Comparison of ENCODE assay signal across 8 cellular contexts in the genomic region with DNA sequence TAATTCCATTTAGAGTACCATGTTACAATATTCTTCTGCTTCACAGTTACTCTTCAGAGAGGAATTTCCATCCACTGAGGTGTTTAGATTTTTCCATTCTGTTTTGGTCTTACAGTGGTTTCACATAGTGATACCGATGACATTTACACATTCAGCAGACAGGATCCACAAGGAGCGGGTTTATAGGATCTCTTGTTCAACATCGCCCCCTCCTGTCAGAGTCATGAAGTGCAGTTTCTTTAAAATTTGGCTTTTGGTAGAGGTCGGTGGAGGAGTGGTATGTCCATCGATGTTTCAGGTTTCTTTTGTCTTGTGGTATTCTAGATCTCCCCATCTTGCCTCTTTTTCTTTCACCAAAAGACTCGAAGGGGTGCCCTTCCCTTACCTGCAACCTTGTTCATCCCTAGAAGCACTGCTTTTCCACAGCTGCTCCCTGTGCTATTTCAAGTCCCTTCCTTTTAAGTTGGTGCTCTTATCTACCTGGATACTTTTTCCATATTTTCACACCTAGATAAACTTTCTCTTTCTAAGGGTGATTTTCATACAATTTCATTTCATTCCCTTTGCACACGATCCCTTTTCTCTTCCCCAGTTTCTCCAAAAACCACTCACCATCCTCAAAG.
DNase-seq lines count a peak whose midpoint lies in the region; ATAC-seq and TF ChIP-seq lines count a peak whose summit lies in the region.

No MANE protein-coding gene starts in this region.

- peaks cover 3% of the 10 kb centered on the region for H3K4me1 ChIP-seq in left ventricle myocardium inferior

- DNase-seq in DMS153 (lab: John Stamatoyannopoulos, UW) (peak; percentile 30), HS-5 (ENCODE audit: low read depth) (peak; percentile 53), NOMO-1 treated with dmso at 0.1 percent for 144 hours (lab: John Stamatoyannopoulos, UW; ENCODE audit: unreplicated experiment) (peak; percentile 6), amniotic epithelial cell (ENCODE audit: low read depth) (peak; percentile 75), left ventricle myocardium inferior (no peak), putamen (ENCODE audit: low spot score) (peak; percentile 78)
- no peak for DNase-seq in activated effector memory CD4-positive, alpha-beta T cell treated with Interleukin-2 at 50 U/mL for 16 hours

- ATAC-seq in HG02588 (IDR thresholded peaks at IDR 0.05; ENCODE audit: unreplicated experiment): no peak

- TF ChIP-seq CTCF in left ventricle myocardium inferior (IDR thresholded peaks at IDR 0.05; ENCODE audit: borderline replicate concordance): peak; percentile 87

- intact Hi-C loops in left ventricle myocardium inferior (cut with micrococcal nuclease): loop anchor here (5.0 kb wide), 1 partner anchor 554 kb away; no protein-coding TSS in a partner anchor

- no peaks in the 10 kb centered on the region for H3K27me3 ChIP-seq in left ventricle myocardium inferior (ENCODE audit: low read depth)

- peaks cover 4% of the 10 kb centered on the region for H3K9me3 ChIP-seq in left ventricle myocardium inferior (replicated peaks)

- peaks cover 34% of the 10 kb centered on the region for H3K36me3 ChIP-seq in left ventricle myocardium inferior

- H3K27ac ChIP-seq in left ventricle myocardium inferior (replicated peaks): no peak overlapping the region

- no peak overlapping the region for H3K4me3 ChIP-seq in left ventricle myocardium inferior

Comparison
In these comparisons a context has a peak if more than half of its experiments do, and no peak if none do; other contexts are left out.
1. DNase-seq: peak in DMS153 (single experiment), HS-5 (single experiment), NOMO-1 treated with dmso at 0.1 percent for 144 hours (single experiment), amniotic epithelial cell (single experiment) and putamen (single experiment); none in left ventricle myocardium inferior (single experiment) and activated effector memory CD4-positive, alpha-beta T cell treated with Interleukin-2 at 50 U/mL for 16 hours (single experiment).